15 cellular contexts compared by ENCODE assay signal in the genomic region with DNA sequence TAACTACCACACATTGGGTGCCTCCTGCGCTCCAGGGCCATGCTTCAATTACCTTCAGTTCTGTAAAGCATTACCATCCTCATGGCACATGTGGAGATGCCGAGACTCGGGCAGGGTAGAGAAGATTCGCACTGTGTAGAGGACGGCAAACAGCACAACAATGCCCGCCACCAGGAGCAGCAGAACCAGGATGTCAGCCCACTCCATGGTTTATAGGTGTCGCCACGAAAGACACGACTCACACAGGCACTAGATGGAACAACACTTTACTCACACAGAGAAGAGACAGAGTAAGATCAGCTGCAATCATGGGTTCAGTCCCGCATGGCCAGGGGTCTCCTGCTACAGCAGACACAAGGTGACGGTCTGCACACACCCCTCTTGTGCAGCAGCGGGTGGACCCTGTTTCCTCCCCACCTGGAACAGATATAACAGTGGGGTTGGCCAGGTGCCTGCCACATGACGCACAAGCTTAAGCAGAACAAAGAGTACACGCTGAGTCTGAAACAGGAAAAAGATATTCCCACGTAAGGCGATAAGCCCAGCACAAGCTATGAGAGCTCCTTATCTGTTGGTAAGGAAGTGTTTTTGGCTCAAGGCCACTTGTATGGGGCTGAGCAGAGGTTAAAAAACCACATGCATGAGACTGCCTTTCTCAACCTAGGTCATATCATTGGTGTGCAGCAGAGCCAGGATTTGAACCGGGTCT. TPM values are rescaled to one million over a fixed set of nuclear protein-coding genes. Genes with fewer than 3 reads are reported as not detected.
DNase-seq lines count a peak whose midpoint lies in the region; ATAC-seq, FAIRE-seq and TF ChIP-seq lines count a peak whose summit lies in the region.
"Had no signal": no experiment of that assay in that cellular context is flagged by ENCODE, and none has a peak within 500 bp of the region (broad histone marks: within the 10 kb centered on the region; RNA-seq: fewer than 3 reads in every experiment).

No MANE protein-coding gene starts in this region.

- H3K27me3 ChIP-seq in duodenal mucosa (ENCODE audit: control insufficient read depth in 1 of 2, insufficient read depth in 2 of 2, low read length in 2 of 2) (no peaks in the 10 kb centered on the region), spleen (replicated peaks in 1 of 7) (peaks cover 0 to 88% (median 0%) of the 10 kb centered on the region in 7 donors)
- H3K27me3 ChIP-seq: ascending aorta had no signal

- no peaks in the 10 kb centered on the region for H3K36me3 ChIP-seq in duodenal mucosa (ENCODE audit: control insufficient read depth in 1 of 2, insufficient read depth in 2 of 2, low read length in 2 of 2)
- H3K36me3 ChIP-seq in spleen, result no peaks in the 10 kb centered on the region
- H3K36me3 ChIP-seq: ascending aorta, esophagus muscularis mucosa had no signal

- H3K4me1 ChIP-seq in duodenal mucosa (ENCODE audit: control insufficient read depth in 1 of 2, insufficient read depth in 2 of 2, low read length in 2 of 2), result peaks cover 11 to 24% of the 10 kb centered on the region in 2 donors
- H3K4me1 ChIP-seq in spleen, result peaks cover 0 to 9% (median 4%) of the 10 kb centered on the region in 6 donors
- H3K4me1 ChIP-seq: ascending aorta had no signal

- H3K4me3 ChIP-seq in duodenal mucosa (ENCODE audit: low read depth in 1 of 2, low read length in 2 of 2) (peak overlapping the region; percentile 38 to 50), spleen (no peak overlapping the region)
- H3K4me3 ChIP-seq: ascending aorta, esophagus muscularis mucosa had no signal

- peaks cover 66% of the 10 kb centered on the region for H3K27me3 Mint-ChIP-seq in activated CD8-positive, alpha-beta memory T cell treated with anti-CD3 and anti-CD28 coated beads, Interleukin-2, amount 10 ng/mL, durations not matched to agents 7 days and 5 days

- H3K27ac Mint-ChIP-seq in activated CD8-positive, alpha-beta memory T cell treated with anti-CD3 and anti-CD28 coated beads, Interleukin-2, amount 10 ng/mL, durations not matched to agents 7 days and 5 days, result no peak overlapping the region

- H3K9me3 Mint-ChIP-seq in activated CD8-positive, alpha-beta memory T cell treated with anti-CD3 and anti-CD28 coated beads, Interleukin-2, amount 10 ng/mL, durations not matched to agents 7 days and 5 days (ENCODE audit: low read depth), result no peaks in the 10 kb centered on the region

- ATAC-seq in activated CD8-positive, alpha-beta memory T cell treated with anti-CD3 and anti-CD28 coated beads, Interleukin-2, amount 10 ng/mL, durations not matched to agents 7 days and 5 days, result no peak
- peak; percentile 69 for ATAC-seq in left colon
- ATAC-seq: Panc1 had no signal

- no peak for FAIRE-seq in urothelium cell line (lab: Jason Lieb, UNC)

- intact Hi-C loops in left colon (cut with DNase I, micrococcal nuclease) (no loop called here), spleen (cut with DNase I; ENCODE audit: low total_unique reads) (no loop called here)

- TF ChIP-seq CTCF in spleen (IDR thresholded peaks at IDR 0.05 in 8 of 11, conservative IDR thresholded peaks at IDR 0.05 in 3 of 11), result no peak

- H3K4me1 Mint-ChIP-seq in activated CD8-positive, alpha-beta memory T cell treated with anti-CD3 and anti-CD28 coated beads, Interleukin-2, amount 10 ng/mL, durations not matched to agents 7 days and 5 days, result peaks cover 6% of the 10 kb centered on the region

- CTCF ChIA-PET in activated CD8-positive, alpha-beta memory T cell treated with anti-CD3 and anti-CD28 coated beads, Interleukin-2, amount 10 ng/mL, durations not matched to agents 7 days and 5 days (lab: Charles Lee), result interaction anchor here (0.6 to 6.9 kb wide), 4 partner anchors 27 to 174 kb away, joined by 3 to 122 read pairs (median 18); no protein-coding TSS in a partner anchor

- WGBS in spleen, 5 donors, result 36 to 48% (median 41%) methylated on average over 17 of the region's 17 CpGs

- H3K9ac ChIP-seq in duodenal mucosa (ENCODE audit: low read depth in 1 of 2, low read length in 2 of 2), result peak overlapping the region in 1 of 2 donors; percentile 30

- H3K27ac ChIP-seq in duodenal mucosa (ENCODE audit: low read depth, low read length) (no peak overlapping the region), spleen (no peak overlapping the region)
- H3K27ac ChIP-seq: ascending aorta, esophagus muscularis mucosa had no signal

- no peak overlapping the region for H3K4me3 Mint-ChIP-seq in activated CD8-positive, alpha-beta memory T cell treated with anti-CD3 and anti-CD28 coated beads, Interleukin-2, amount 10 ng/mL, durations not matched to agents 7 days and 5 days

- H3K36me3 Mint-ChIP-seq in activated CD8-positive, alpha-beta memory T cell treated with anti-CD3 and anti-CD28 coated beads, Interleukin-2, amount 10 ng/mL, durations not matched to agents 7 days and 5 days, result no peaks in the 10 kb centered on the region

- no peak for TF ChIP-seq POLR2A in spleen (IDR thresholded peaks at IDR 0.05)

- no peaks in the 10 kb centered on the region for H3K9me3 ChIP-seq in duodenal mucosa (ENCODE audit: control insufficient read depth in 1 of 2, low read length in 2 of 2)
- no peaks in the 10 kb centered on the region for H3K9me3 ChIP-seq in spleen
- H3K9me3 ChIP-seq: ascending aorta, esophagus muscularis mucosa had no signal

- DNase-seq in activated CD8-positive, alpha-beta memory T cell treated with anti-CD3 and anti-CD28 coated beads, Interleukin-2, amount 50 U/mL, for 48 hours, result peak; percentile 39
- DNase-seq in activated CD8-positive, alpha-beta memory T cell treated with anti-CD3 and anti-CD28 coated beads, Interleukin-2, amount 10 ng/mL, durations not matched to agents 7 days and 5 days, result no peak
- DNase-seq in left colon, result peak in 1 of 2 donors; percentile 19
- no peak for DNase-seq in EL
- no peak for DNase-seq in urothelium cell line (ENCODE audit: low spot score)
- no peak for DNase-seq in spleen
- DNase-seq in NCI-H526 (lab: John Stamatoyannopoulos, UW), result no peak
- DNase-seq: activated T-cell treated with anti-CD3 and anti-CD28 coated beads, Interleukin-2, amount 50 U/mL, for 48 hours; kidney glomerular epithelial cell; NCI-H187 had no signal

RNA-seq across cellular contexts. Expression of a gene that starts 2.5 kb away (rescaled TPM):
- total RNA-seq in activated CD8-positive, alpha-beta memory T cell treated with anti-CD3 and anti-CD28 coated beads, Interleukin-2, amount 10 ng/mL, durations not matched to agents 7 days and 5 days, result not detected
- total RNA-seq in left colon, result not detected
- total RNA-seq in spleen, result not detected
- polyA plus RNA-seq in spleen, result not detected
- total RNA-seq: ascending aorta, esophagus muscularis mucosa, osteocyte had no signal

RNA-seq across cellular contexts. Expression of a gene that starts 55.4 kb away (rescaled TPM):
- 1 to 10 TPM; 1.8 to 8.6 TPM for total RNA-seq in activated CD8-positive, alpha-beta memory T cell treated with anti-CD3 and anti-CD28 coated beads, Interleukin-2, amount 10 ng/mL, durations not matched to agents 7 days and 5 days
- 1 to 10 TPM; 2.0 to 2.5 TPM for total RNA-seq in left colon
- total RNA-seq in spleen, result 1 to 10 TPM; 3.3 to 9.4 (median 6.4) TPM
- polyA plus RNA-seq in spleen, result 10 to 100 TPM in 1 of 3 donors, 1 to 10 TPM in 2; 7.9 to 11.3 (median 9.4) TPM

Comparison
In these comparisons a context has a peak if more than half of its experiments do, and no peak if none do; other contexts are left out.
1. H3K4me3 ChIP-seq: peak in duodenal mucosa (2 of 2); none in spleen (0 of 8).